ENCODE assay signal across 10 cellular contexts in the genomic region with DNA sequence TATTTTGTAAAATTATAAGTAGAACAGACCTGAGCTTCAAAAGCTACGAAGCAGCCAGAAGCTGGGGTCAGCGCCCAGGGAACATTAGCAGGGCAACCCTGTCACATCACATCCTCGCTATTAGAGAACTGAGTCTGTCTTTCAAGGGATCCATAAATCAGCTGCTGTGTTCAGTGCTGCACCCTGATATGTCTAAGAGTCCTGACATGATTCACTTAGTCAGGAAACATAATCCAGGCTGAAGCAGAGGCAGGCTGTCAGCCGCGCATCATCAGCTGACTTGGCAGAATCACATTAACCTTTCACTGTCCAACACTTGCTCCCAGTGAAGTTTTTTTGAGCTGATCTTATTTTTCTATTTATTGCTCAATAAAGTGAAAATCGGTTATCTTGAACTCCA. TPM values are rescaled to one million over a fixed set of nuclear protein-coding genes. Genes with fewer than 3 reads are reported as not detected.
DNase-seq lines count a peak whose midpoint lies in the region; ATAC-seq and TF ChIP-seq lines count a peak whose summit lies in the region.
"Had no signal": no experiment of that assay in that cellular context is flagged by ENCODE, and none has a peak within 500 bp of the region (broad histone marks: within the 10 kb centered on the region; RNA-seq: fewer than 3 reads in every experiment).

No MANE protein-coding gene starts in this region.

- H3K27ac ChIP-seq in RWPE1: no peak overlapping the region
- H3K27ac ChIP-seq in parathyroid adenoma: peak overlapping the region; percentile 42

- ATAC-seq in GM21526 (IDR thresholded peaks at IDR 0.05; ENCODE audit: low FRiP score, unreplicated experiment): no peak

- H3K27ac Mint-ChIP-seq in activated CD4-positive, alpha-beta T cell treated with anti-CD3 and anti-CD28 coated beads, Interleukin-2, amount 10 ng/mL, durations not matched to agents 7 days and 5 days: no peak overlapping the region

- no peaks in the 10 kb centered on the region for H3K79me2 ChIP-seq in parathyroid adenoma

- H3K27me3 ChIP-seq in parathyroid adenoma (ENCODE audit: control insufficient read depth, insufficient read depth, low read length): no peaks in the 10 kb centered on the region

- H3K9me3 ChIP-seq in parathyroid adenoma (ENCODE audit: control insufficient read depth, low read length): no peaks in the 10 kb centered on the region

- H3K4me2 ChIP-seq in parathyroid adenoma (ENCODE audit: low read length): peak overlapping the region; percentile 52

- no peak overlapping the region for H3K9ac ChIP-seq in parathyroid adenoma

- H3K4me3 ChIP-seq in fibroblast of the aortic adventitia (ENCODE audit: low read depth, low read length) (no peak overlapping the region), parathyroid adenoma (ENCODE audit: low read depth, low read length) (no peak overlapping the region)

- no peaks in the 10 kb centered on the region for H3K36me3 ChIP-seq in parathyroid adenoma (ENCODE audit: control insufficient read depth, insufficient read depth, low read length)

- peaks cover 6% of the 10 kb centered on the region for H3K4me1 ChIP-seq in parathyroid adenoma

- no peak for TF ChIP-seq CTCF in RWPE1 (conservative IDR thresholded peaks at IDR 0.05; ENCODE audit: low read depth)
- no peak for TF ChIP-seq CTCF in fibroblast of the aortic adventitia (IDR thresholded peaks at IDR 0.05; ENCODE audit: insufficient read depth, low read length)
- TF ChIP-seq CTCF in parathyroid adenoma (IDR thresholded peaks at IDR 0.05): no peak

- DNase-seq in H4 (ENCODE audit: low spot score): peak; percentile 11
- peak; percentile 34 for DNase-seq in RWPE1 (ENCODE audit: low spot score)
- peak; percentile 47 for DNase-seq in fibroblast of the aortic adventitia (ENCODE audit: low read depth)
- no peak for DNase-seq in DMS153 (lab: John Stamatoyannopoulos, UW)
- DNase-seq in stimulated activated CD4-positive, alpha-beta T cell treated with anti-CD3 and anti-CD28 coated beads, Interleukin-2, amount 100 ng/mL, for 48 hours: no peak
- DNase-seq in activated CD4-positive, alpha-beta T cell treated with anti-CD3 and anti-CD28 coated beads, Interleukin-2, amount 10 ng/mL, durations not matched to agents 7 days and 5 days: no peak
- DNase-seq: MM.1S had no signal

- H3K4me3 Mint-ChIP-seq in activated CD4-positive, alpha-beta T cell treated with anti-CD3 and anti-CD28 coated beads, Interleukin-2, amount 10 ng/mL, durations not matched to agents 7 days and 5 days: no peak overlapping the region

- H3K27me3 Mint-ChIP-seq in activated CD4-positive, alpha-beta T cell treated with anti-CD3 and anti-CD28 coated beads, Interleukin-2, amount 10 ng/mL, durations not matched to agents 7 days and 5 days: no peaks in the 10 kb centered on the region

- H3K4me1 Mint-ChIP-seq in activated CD4-positive, alpha-beta T cell treated with anti-CD3 and anti-CD28 coated beads, Interleukin-2, amount 10 ng/mL, durations not matched to agents 7 days and 5 days: no peaks in the 10 kb centered on the region

- POLR2A ChIA-PET in RWPE1 (lab: Yijun Ruan, JAX; ENCODE audit: low non-redundant PET): no interaction called here
- POLR2A ChIA-PET in activated CD4-positive, alpha-beta T cell treated with anti-CD3 and anti-CD28 coated beads, Interleukin-2, amount 10 ng/mL, durations not matched to agents 7 days and 5 days (lab: Charles Lee): no interaction called here

- CTCF ChIA-PET in RWPE1 (lab: Yijun Ruan, JAX): interaction anchor here (3.1 kb wide), 1 partner anchor 9 kb away, joined by 14 read pairs; no protein-coding TSS in a partner anchor
- CTCF ChIA-PET in activated CD4-positive, alpha-beta T cell treated with anti-CD3 and anti-CD28 coated beads, Interleukin-2, amount 10 ng/mL, durations not matched to agents 7 days and 5 days (lab: Charles Lee): interaction anchor here (1.4 kb wide), 1 partner anchor 9 kb away, joined by 5 read pairs; no protein-coding TSS in a partner anchor

- H2AFZ ChIP-seq in parathyroid adenoma: peak overlapping the region; percentile 75

- no peaks in the 10 kb centered on the region for H3K36me3 Mint-ChIP-seq in activated CD4-positive, alpha-beta T cell treated with anti-CD3 and anti-CD28 coated beads, Interleukin-2, amount 10 ng/mL, durations not matched to agents 7 days and 5 days (ENCODE audit: low read depth)

- H3K9me3 Mint-ChIP-seq in activated CD4-positive, alpha-beta T cell treated with anti-CD3 and anti-CD28 coated beads, Interleukin-2, amount 10 ng/mL, durations not matched to agents 7 days and 5 days: no peaks in the 10 kb centered on the region

RNA-seq across cellular contexts. Expression of a gene that starts 23.5 kb away (rescaled TPM):
- 0.08 and 0.10 TPM in 2 replicates for total RNA-seq in H4 (2014; rRNA removed; shearing (Covaris generic))
- total RNA-seq in fibroblast of the aortic adventitia (ENCODE audit: low replicate concordance): 0.99 and 1.6 TPM in 2 replicates
- total RNA-seq in activated CD4-positive, alpha-beta T cell treated with anti-CD3 and anti-CD28 coated beads, Interleukin-2, amount 10 ng/mL, durations not matched to agents 7 days and 5 days: under 1 TPM; 0.15 to 0.21 TPM
- total RNA-seq: subcutaneous adipose tissue had no signal

Comparison
In these comparisons a context has a peak if more than half of its experiments do, and no peak if none do; other contexts are left out.
1. DNase-seq: peak in H4 (single experiment), RWPE1 (single experiment) and fibroblast of the aortic adventitia (single experiment); none in DMS153 (single experiment), stimulated activated CD4-positive, alpha-beta T cell treated with anti-CD3 and anti-CD28 coated beads, Interleukin-2, amount 100 ng/mL, for 48 hours (0 of 2) and activated CD4-positive, alpha-beta T cell treated with anti-CD3 and anti-CD28 coated beads, Interleukin-2, amount 10 ng/mL, durations not matched to agents 7 days and 5 days (single experiment).